Comparison of ENCODE assay signal across 14 cellular contexts in the genomic region with DNA sequence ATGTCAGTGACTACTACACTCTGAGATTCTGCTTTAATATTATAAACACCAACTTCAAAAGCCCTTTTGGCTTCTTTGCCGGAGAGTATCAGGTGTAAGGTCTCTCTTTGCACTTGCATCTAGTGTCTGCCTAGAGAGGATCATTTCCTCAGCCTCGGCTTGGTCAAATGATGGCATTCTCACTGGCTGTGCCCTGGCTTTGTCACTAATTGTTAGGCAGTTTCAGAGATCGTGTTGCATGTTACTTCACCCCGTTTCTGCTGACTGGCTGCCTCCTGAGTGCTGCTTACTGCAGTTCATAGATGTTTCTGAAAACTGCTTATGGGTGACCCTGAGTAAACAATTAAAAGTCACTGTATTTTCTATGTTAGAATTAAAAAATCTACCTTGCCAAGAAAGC. TPM values are rescaled to one million over a fixed set of nuclear protein-coding genes. Genes with fewer than 3 reads are reported as not detected.
A peak's percentile ranks its signal among the peaks of the same experiment; 100 is the strongest.
DNase-seq lines count a peak whose midpoint lies in the region; ATAC-seq, FAIRE-seq and TF ChIP-seq lines count a peak whose summit lies in the region.
"Had no signal": no experiment of that assay in that cellular context is flagged by ENCODE, and none has a peak within 500 bp of the region (broad histone marks: within the 10 kb centered on the region; RNA-seq: fewer than 3 reads in every experiment).

No MANE protein-coding gene starts in this region.

- POLR2A ChIA-PET in HepG2 (lab: Yijun Ruan, JAX): no interaction called here

- ATAC-seq in HepG2: no peak
- ATAC-seq: activated naive CD8-positive, alpha-beta T cell treated with anti-CD3 and anti-CD28 coated beads, Interleukin-2, amount 50 U/mL, for 24 hours had no signal

- no TSS peak for BruUV-seq in HepG2 (replicated peaks; lab: Mats Ljungman, UMichigan)

- H4K20me1 ChIP-seq in HepG2 (ENCODE audit: insufficient read depth, low read length): no peaks in the 10 kb centered on the region

- TF ChIP-seq EP300 in HepG2 (IDR thresholded peaks at IDR 0.05; ENCODE audit: low read depth in 2 of 2, low read length in 2 of 2): no peak
- TF ChIP-seq EP300 in HepG2 (CRISPR knock-in tag; IDR thresholded peaks at IDR 0.05; ENCODE audit: borderline replicate concordance): no peak

- H3K27ac ChIP-seq in caudate nucleus (ENCODE audit: low read depth, low read length): peak overlapping the region; percentile 17
- H3K27ac ChIP-seq in HepG2 (ENCODE audit: extremely low read length, insufficient read depth, low read length): no peak overlapping the region
- H3K27ac ChIP-seq in coronary artery: peak overlapping the region in 1 of 2 donors; percentile 46
- H3K27ac ChIP-seq: SK-N-MC had no signal

- no peaks in the 10 kb centered on the region for H3K79me2 ChIP-seq in HepG2 (ENCODE audit: insufficient read depth, low read length)

- no peak for TF ChIP-seq POLR2A in HepG2 (IDR thresholded peaks at IDR 0.05; ENCODE audit: insufficient read depth in 1 of 2, low read depth in 2 of 2, low read length in 2 of 2)

- intact Hi-C loops in HepG2 (cut with micrococcal nuclease; ENCODE audit: unreplicated experiment): no loop called here

- FAIRE-seq in HepG2 (lab: Jason Lieb, UNC): no peak
- FAIRE-seq: endothelial cell of umbilical vein had no signal

- peak; percentile 59 for DNase-seq in SIG-M5 treated with dmso at 0.1 percent for 504 hours (lab: John Stamatoyannopoulos, UW; ENCODE audit: unreplicated experiment)
- no peak for DNase-seq in SIG-M5 (lab: John Stamatoyannopoulos, UW)
- peak in 26 of 61 donors; percentile 3 to 58 (median 22) for DNase-seq in caudate nucleus (lab: John Stamatoyannopoulos, UW)
- no peak for DNase-seq in HepG2 (ENCODE audit: low spot score)
- DNase-seq in activated CD4-positive, alpha-beta T cell treated with anti-CD3 and anti-CD28 coated beads, Interleukin-2, amount 50 U/mL, for 48 hours: no peak
- DNase-seq in stimulated activated CD4-positive, alpha-beta T cell treated with anti-CD3 and anti-CD28 coated beads, Interleukin-4, amount 100 ng/mL, for 24 hours: no peak
- DNase-seq in coronary artery (ENCODE audit: low spot score): no peak
- DNase-seq in activated CD8-positive, alpha-beta memory T cell treated with anti-CD3 and anti-CD28 coated beads for 24 hours: no peak
- DNase-seq: activated naive CD8-positive, alpha-beta T cell treated with anti-CD3 and anti-CD28 coated beads, Interleukin-2, amount 50 U/mL, for 24 hours; GF-D8 had no signal

- H3K27me3 ChIP-seq in HepG2 (ENCODE audit: control insufficient read depth in 1 of 2, insufficient read depth in 2 of 2, low read length in 2 of 2): no peaks in the 10 kb centered on the region; a peak in 1 of 5 replicates

- no peaks in the 10 kb centered on the region for H3K4me1 ChIP-seq in HepG2 (ENCODE audit: insufficient read depth, low read length)

- CTCF ChIA-PET in HepG2 (lab: Yijun Ruan, JAX; ENCODE audit: low intra/inter-chr PET ratio, low total read pairs): no interaction called here

- TF ChIP-seq CTCF in HepG2 (CRISPR knock-in tag; IDR thresholded peaks at IDR 0.05) (no peak), coronary artery (IDR thresholded peaks at IDR 0.05) (no peak)

- H3K9ac ChIP-seq in HepG2 (ENCODE audit: insufficient read depth, low read depth, low read length): no peak overlapping the region

- no peak overlapping the region for H2AFZ ChIP-seq in HepG2 (ENCODE audit: low read length)

- no peaks in the 10 kb centered on the region for H3K36me3 ChIP-seq in HepG2 (replicated peaks in 1 of 2; ENCODE audit: control insufficient read depth in 1 of 2, insufficient read depth in 2 of 2, low read length in 2 of 2)

- H3K9me3 ChIP-seq in HepG2 (ENCODE audit: low read length): no peaks in the 10 kb centered on the region

- H3K4me2 ChIP-seq in HepG2 (ENCODE audit: low read depth, low read length): no peak overlapping the region

- in situ Hi-C loops in HepG2 (cut with HindIII; ENCODE audit: extremely low pct_ligation_motif_present, low pct_unique_long_range_greater_than_20kb): no loop called here

- no peak overlapping the region for H3K4me3 ChIP-seq in HepG2 (replicated peaks in 1 of 3; ENCODE audit: insufficient read depth in 1 of 3, low read depth in 2 of 3, low read length in 3 of 3)
- H3K4me3 ChIP-seq in coronary artery: no peak overlapping the region
- H3K4me3 ChIP-seq: SK-N-MC had no signal

- TF ChIP-seq RAD21 in HepG2 (CRISPR knock-in tag; IDR thresholded peaks at IDR 0.05): no peak

- 19% methylated on average over 4 of the region's 4 CpGs for WGBS in HepG2 (ENCODE audit: low lambda C conversion rate)

TF ChIP-seq in HepG2, 621 proteins besides CTCF, POLR2A, EP300 and RAD21 (continues in another document):
- TF ChIP-seq, protein P1, sequence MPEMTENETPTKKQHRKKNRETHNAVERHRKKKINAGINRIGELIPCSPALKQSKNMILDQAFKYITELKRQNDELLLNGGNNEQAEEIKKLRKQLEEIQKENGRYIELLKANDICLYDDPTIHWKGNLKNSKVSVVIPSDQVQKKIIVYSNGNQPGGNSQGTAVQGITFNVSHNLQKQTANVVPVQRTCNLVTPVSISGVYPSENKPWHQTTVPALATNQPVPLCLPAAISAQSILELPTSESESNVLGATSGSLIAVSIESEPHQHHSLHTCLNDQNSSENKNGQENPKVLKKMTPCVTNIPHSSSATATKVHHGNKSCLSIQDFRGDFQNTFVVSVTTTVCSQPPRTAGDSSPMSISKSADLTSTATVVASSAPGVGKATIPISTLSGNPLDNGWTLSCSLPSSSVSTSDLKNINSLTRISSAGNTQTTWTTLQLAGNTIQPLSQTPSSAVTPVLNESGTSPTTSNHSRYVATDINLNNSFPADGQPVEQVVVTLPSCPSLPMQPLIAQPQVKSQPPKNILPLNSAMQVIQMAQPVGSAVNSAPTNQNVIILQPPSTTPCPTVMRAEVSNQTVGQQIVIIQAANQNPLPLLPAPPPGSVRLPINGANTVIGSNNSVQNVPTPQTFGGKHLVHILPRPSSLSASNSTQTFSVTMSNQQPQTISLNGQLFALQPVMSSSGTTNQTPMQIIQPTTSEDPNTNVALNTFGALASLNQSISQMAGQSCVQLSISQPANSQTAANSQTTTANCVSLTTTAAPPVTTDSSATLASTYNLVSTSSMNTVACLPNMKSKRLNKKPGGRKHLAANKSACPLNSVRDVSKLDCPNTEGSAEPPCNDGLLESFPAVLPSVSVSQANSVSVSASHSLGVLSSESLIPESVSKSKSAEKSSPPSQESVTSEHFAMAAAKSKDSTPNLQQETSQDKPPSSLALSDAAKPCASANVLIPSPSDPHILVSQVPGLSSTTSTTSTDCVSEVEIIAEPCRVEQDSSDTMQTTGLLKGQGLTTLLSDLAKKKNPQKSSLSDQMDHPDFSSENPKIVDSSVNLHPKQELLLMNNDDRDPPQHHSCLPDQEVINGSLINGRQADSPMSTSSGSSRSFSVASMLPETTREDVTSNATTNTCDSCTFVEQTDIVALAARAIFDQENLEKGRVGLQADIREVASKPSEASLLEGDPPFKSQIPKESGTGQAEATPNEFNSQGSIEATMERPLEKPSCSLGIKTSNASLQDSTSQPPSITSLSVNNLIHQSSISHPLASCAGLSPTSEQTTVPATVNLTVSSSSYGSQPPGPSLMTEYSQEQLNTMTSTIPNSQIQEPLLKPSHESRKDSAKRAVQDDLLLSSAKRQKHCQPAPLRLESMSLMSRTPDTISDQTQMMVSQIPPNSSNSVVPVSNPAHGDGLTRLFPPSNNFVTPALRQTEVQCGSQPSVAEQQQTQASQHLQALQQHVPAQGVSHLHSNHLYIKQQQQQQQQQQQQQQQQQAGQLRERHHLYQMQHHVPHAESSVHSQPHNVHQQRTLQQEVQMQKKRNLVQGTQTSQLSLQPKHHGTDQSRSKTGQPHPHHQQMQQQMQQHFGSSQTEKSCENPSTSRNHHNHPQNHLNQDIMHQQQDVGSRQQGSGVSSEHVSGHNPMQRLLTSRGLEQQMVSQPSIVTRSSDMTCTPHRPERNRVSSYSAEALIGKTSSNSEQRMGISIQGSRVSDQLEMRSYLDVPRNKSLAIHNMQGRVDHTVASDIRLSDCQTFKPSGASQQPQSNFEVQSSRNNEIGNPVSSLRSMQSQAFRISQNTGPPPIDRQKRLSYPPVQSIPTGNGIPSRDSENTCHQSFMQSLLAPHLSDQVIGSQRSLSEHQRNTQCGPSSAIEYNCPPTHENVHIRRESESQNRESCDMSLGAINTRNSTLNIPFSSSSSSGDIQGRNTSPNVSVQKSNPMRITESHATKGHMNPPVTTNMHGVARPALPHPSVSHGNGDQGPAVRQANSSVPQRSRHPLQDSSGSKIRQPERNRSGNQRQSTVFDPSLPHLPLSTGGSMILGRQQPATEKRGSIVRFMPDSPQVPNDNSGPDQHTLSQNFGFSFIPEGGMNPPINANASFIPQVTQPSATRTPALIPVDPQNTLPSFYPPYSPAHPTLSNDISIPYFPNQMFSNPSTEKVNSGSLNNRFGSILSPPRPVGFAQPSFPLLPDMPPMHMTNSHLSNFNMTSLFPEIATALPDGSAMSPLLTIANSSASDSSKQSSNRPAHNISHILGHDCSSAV (CRISPR knock-in tag; IDR thresholded peaks at IDR 0.05; ENCODE audit: borderline replicate concordance): no peak
- no peak for TF ChIP-seq ZNF850 (CRISPR knock-in tag; conservative IDR thresholded peaks at IDR 0.05)

RNA-seq across cellular contexts. Expression of a gene that starts 48.8 kb away (rescaled TPM):
- total RNA-seq in HepG2 (2016; rRNA removed; fragmentation: Illumina TruSeq; extraction: Trizol): not detected in 2 replicates
- total RNA-seq in HepG2 (2016; cell fraction: cytosol; rRNA removed; fragmentation: Illumina TruSeq; extraction: Trizol; ENCODE audit: low read depth): 0.09 TPM in 1 of 2 replicates, not detected in the other
- total RNA-seq in HepG2 (2016; cell fraction: insoluble cytoplasmic fraction; rRNA removed; fragmentation: Illumina TruSeq; extraction: Trizol): 0.04 TPM in 1 of 2 replicates, not detected in the other
- total RNA-seq in HepG2 (2016; cell fraction: membrane; rRNA removed; fragmentation: Illumina TruSeq; extraction: Trizol): 0.12 TPM in 1 of 2 replicates, not detected in the other
- not detected in 2 replicates for total RNA-seq in HepG2 (2016; cell fraction: nucleus; rRNA removed; fragmentation: Illumina TruSeq; extraction: Trizol)
- 0.09 TPM in 1 of 2 replicates, not detected in the other for polyA plus RNA-seq in HepG2 (2011; rRNA removed)
- 0.05 TPM in 1 of 2 replicates, not detected in the other for polyA plus RNA-seq in HepG2 (2011; cell fraction: cytosol; rRNA removed)
- not detected in 2 replicates for polyA plus RNA-seq in HepG2 (2011; cell fraction: nucleus; rRNA removed)
- not detected in 2 replicates for polyA plus RNA-seq in HepG2 (2012)
- not detected in 2 replicates for polyA plus RNA-seq in HepG2 (2016; cell fraction: cytosol; fragmentation: Illumina TruSeq; extraction: Trizol; ENCODE audit: low read depth)
- polyA plus RNA-seq in HepG2 (2016; cell fraction: insoluble cytoplasmic fraction; fragmentation: Illumina TruSeq; extraction: Trizol; ENCODE audit: low read depth): not detected in 2 replicates
- polyA plus RNA-seq in HepG2 (2016; cell fraction: membrane; fragmentation: Illumina TruSeq; extraction: Trizol; ENCODE audit: low read depth): not detected in 2 replicates
- not detected in 2 replicates for polyA plus RNA-seq in HepG2 (2016; cell fraction: nucleus; fragmentation: Illumina TruSeq; extraction: Trizol; ENCODE audit: insufficient read depth, low read depth)
- 126 TPM in 1 of 2 replicates, not detected in the other for polyA minus RNA-seq in HepG2 (2011; rRNA and poly(A)+ RNA removed; ENCODE audit: low replicate concordance)
- 0.89 TPM in 1 of 2 replicates, not detected in the other for polyA minus RNA-seq in HepG2 (2011; cell fraction: cytosol; rRNA and poly(A)+ RNA removed)
- polyA minus RNA-seq in HepG2 (2011; cell fraction: nucleus; rRNA and poly(A)+ RNA removed): not detected in 2 replicates
- total RNA-seq: A172, endothelial cell of umbilical vein, pulmonary artery endothelial cell had no signal
